In genomic region chr4:148064451-148064850, GRCh38 we compare ENCODE assay signal across 16 cellular contexts.
"Had no signal": no experiment of that assay in that cellular context is flagged by ENCODE, and none has a peak within 500 bp of the region (broad histone marks: within the 10 kb centered on the region; RNA-seq: fewer than 3 reads in every experiment).

No MANE protein-coding gene starts in this region.

- ATAC-seq: heart left ventricle, mucosa of descending colon, natural killer cell had no signal

- H3K9me3 Mint-ChIP-seq: dendritic cell treated with granulocyte-macrophage colony-stimulating factor and Interleukin-4, amounts not matched to agents 40 ng/mL and 50 ng/mL, for 4 days; endodermal cell; natural killer cell; neural progenitor cell had no signal

- H3K4me2 ChIP-seq: neural progenitor cell had no signal

- DNase-seq: endodermal cell; erythroblast; heart left ventricle; mucosa of descending colon; natural killer cell; sigmoid colon; stimulated activated CD4-positive, alpha-beta T cell treated with anti-CD3 and anti-CD28 coated beads, Interleukin-12 subunit alpha, Interleukin-12 subunit beta, amount 100 ng/mL, for 4 hours; stimulated activated naive CD4-positive, alpha-beta T cell; stomach; substantia nigra; transverse colon had no signal

- H3K9me3 ChIP-seq: heart left ventricle, mucosa of descending colon, right atrium auricular region, sigmoid colon, stomach, thoracic aorta, transverse colon had no signal

- H3K27me3 Mint-ChIP-seq: dendritic cell treated with granulocyte-macrophage colony-stimulating factor and Interleukin-4, amounts not matched to agents 40 ng/mL and 50 ng/mL, for 4 days had no signal

- H3K36me3 ChIP-seq: neural progenitor cell, transverse colon had no signal

- H3K36me3 Mint-ChIP-seq: neural progenitor cell had no signal

- H2AFZ ChIP-seq: neural progenitor cell had no signal

- H3K27me3 ChIP-seq: heart left ventricle, neural progenitor cell, right atrium auricular region, sigmoid colon, stomach, transverse colon had no signal

- H3K27ac Mint-ChIP-seq: dendritic cell treated with granulocyte-macrophage colony-stimulating factor and Interleukin-4, amounts not matched to agents 40 ng/mL and 50 ng/mL, for 4 days; endodermal cell; natural killer cell; neural progenitor cell had no signal

- H3K4me3 ChIP-seq: heart left ventricle, mucosa of descending colon, neural progenitor cell, right atrium auricular region, sigmoid colon, skin epidermis, stomach, thoracic aorta, transverse colon had no signal

- H3K27ac ChIP-seq: heart left ventricle, neural progenitor cell, right atrium auricular region, sigmoid colon, skin epidermis, stomach, thoracic aorta, transverse colon had no signal

- H3K4me3 Mint-ChIP-seq: dendritic cell treated with granulocyte-macrophage colony-stimulating factor and Interleukin-4, amounts not matched to agents 40 ng/mL and 50 ng/mL, for 4 days; endodermal cell; natural killer cell; neural progenitor cell had no signal

- H3K9ac ChIP-seq: neural progenitor cell had no signal
